In the genomic region with DNA sequence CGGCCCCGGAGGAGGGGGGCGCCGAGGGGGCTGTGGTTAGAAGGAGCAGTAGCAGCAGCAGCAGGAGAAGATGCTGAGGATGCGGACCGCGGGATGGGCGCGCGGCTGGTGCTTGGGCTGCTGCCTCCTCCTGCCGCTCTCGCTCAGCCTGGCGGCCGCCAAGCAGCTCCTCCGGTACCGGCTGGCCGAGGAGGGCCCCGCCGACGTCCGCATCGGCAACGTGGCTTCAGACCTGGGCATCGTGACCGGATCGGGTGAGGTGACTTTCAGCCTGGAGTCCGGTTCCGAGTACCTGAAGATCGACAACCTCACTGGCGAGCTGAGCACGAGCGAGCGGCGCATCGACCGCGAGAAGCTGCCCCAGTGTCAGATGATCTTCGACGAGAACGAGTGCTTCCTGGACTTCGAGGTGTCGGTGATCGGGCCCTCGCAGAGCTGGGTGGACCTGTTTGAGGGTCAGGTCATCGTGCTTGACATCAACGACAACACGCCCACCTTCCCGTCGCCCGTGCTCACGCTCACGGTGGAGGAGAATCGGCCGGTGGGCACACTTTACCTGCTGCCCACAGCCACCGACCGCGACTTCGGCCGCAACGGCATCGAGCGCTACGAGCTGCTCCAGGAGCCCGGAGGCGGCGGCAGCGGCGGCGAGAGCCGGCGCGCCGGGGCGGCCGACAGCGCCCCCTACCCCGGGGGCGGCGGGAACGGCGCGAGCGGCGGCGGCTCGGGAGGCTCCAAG, we compare ENCODE assay signal across 8 cellular contexts. TPM values are rescaled to one million over a fixed set of nuclear protein-coding genes. Genes with fewer than 3 reads are reported as not detected.
DNase-seq lines count a peak whose midpoint lies in the region; ATAC-seq and TF ChIP-seq lines count a peak whose summit lies in the region.

No MANE protein-coding gene starts in this region.

- peaks cover 0 to 3% of the 10 kb centered on the region in 2 donors for H3K36me3 ChIP-seq in esophagus (ENCODE audit: control insufficient read depth in 2 of 2, insufficient read depth in 2 of 2, low read length in 1 of 2)
- no peaks in the 10 kb centered on the region for H3K36me3 ChIP-seq in mucosa of rectum (ENCODE audit: control insufficient read depth in 2 of 2, insufficient read depth in 2 of 2, low read length in 2 of 2)

- H3K27me3 ChIP-seq in esophagus (ENCODE audit: control insufficient read depth in 1 of 2, insufficient read depth in 2 of 2, low read length in 2 of 2), result peaks cover 0 to 2% of the 10 kb centered on the region in 2 donors
- peaks cover 33 to 48% of the 10 kb centered on the region in 2 donors for H3K27me3 ChIP-seq in mucosa of rectum (ENCODE audit: control insufficient read depth in 2 of 2, insufficient read depth in 2 of 2, low read length in 2 of 2)

- H3K4me3 ChIP-seq in esophagus (ENCODE audit: low read depth in 1 of 2, low read length in 2 of 2) (peak overlapping the region; percentile 63 to 88), mucosa of rectum (ENCODE audit: low read length in 2 of 2) (peak overlapping the region; percentile 68 to 78)

- TF ChIP-seq POLR2A in GM18505 (IDR thresholded peaks at IDR 0.05; ENCODE audit: borderline replicate concordance, extremely low read depth, insufficient read depth, insufficient read length), result no peak

- WGBS in esophagus, 2 donors, result 1 to 2% methylated on average over 66 to 86 of the region's 86 CpGs

- peak overlapping the region in 1 of 2 donors; percentile 9 for H3K9ac ChIP-seq in mucosa of rectum (ENCODE audit: low read depth in 1 of 2, low read length in 2 of 2)

- H3K4me1 ChIP-seq in esophagus (ENCODE audit: control insufficient read depth in 2 of 2, insufficient read depth in 2 of 2, low read length in 1 of 2), result peaks cover 0 to 12% of the 10 kb centered on the region in 2 donors
- H3K4me1 ChIP-seq in mucosa of rectum (ENCODE audit: control insufficient read depth in 2 of 2, insufficient read depth in 2 of 2, low read length in 2 of 2), result peaks cover 22 to 34% of the 10 kb centered on the region in 2 donors

- peak overlapping the region; percentile 36 to 76 for H3K27ac ChIP-seq in esophagus (ENCODE audit: low read depth in 2 of 2, low read length in 1 of 2)
- no peak overlapping the region for H3K27ac ChIP-seq in mucosa of rectum (ENCODE audit: low read depth in 2 of 2, low read length in 2 of 2)

- ATAC-seq in GM18907 (IDR thresholded peaks at IDR 0.05; ENCODE audit: unreplicated experiment) (no peak), GM18505 (IDR thresholded peaks at IDR 0.05; ENCODE audit: unreplicated experiment) (no peak)

- DNase-seq in Daoy (ENCODE audit: low read depth) (peak; percentile 5), NCI-H526 (lab: John Stamatoyannopoulos, UW) (peak; percentile 10 to 68), SKM-1 (lab: John Stamatoyannopoulos, UW; ENCODE audit: unreplicated experiment) (no peak), GDM1 (lab: John Stamatoyannopoulos, UW) (no peak)

- H3K9me3 ChIP-seq in esophagus (ENCODE audit: control insufficient read depth in 2 of 2, insufficient read depth in 1 of 2, low read depth in 1 of 2, low read length in 1 of 2), result peaks cover 0 to 10% of the 10 kb centered on the region in 2 donors
- H3K9me3 ChIP-seq in mucosa of rectum (ENCODE audit: control insufficient read depth in 2 of 2, low read length in 2 of 2), result no peaks in the 10 kb centered on the region

RNA-seq across cellular contexts. Expression of a gene that starts 1.4 kb away (rescaled TPM):
- 0.40 and 0.45 TPM in 2 replicates for total RNA-seq in Daoy (2014; rRNA removed; shearing (Covaris generic))
- polyA plus RNA-seq in esophagus, result 1 to 10 TPM; 3.3 to 7.4 TPM

Comparison
In these comparisons a context has a peak if more than half of its experiments do, and no peak if none do; other contexts are left out.
1. DNase-seq: peak in Daoy (single experiment) and NCI-H526 (2 of 2); none in SKM-1 (single experiment) and GDM1 (single experiment).
2. H3K27ac ChIP-seq: peak in esophagus (2 of 2); none in mucosa of rectum (0 of 2).